ENCODE assay signal across 8 cellular contexts in the genomic region with DNA sequence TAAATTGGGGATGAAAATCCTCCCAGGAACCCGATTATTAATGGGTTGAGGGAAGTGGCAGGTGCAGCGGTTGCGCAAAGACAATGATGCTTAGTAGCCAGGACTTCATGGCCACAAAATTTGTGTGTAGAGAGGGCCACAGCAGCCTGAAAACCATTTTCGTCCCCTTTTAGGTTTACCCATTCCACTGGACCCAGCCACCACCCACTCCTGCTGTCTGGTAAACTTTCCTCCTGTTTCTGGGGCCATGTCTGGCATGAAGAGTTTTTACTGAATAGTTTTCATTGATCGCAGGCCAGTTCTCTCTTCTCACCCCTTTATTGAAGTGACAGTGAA.
DNase-seq lines count a peak whose midpoint lies in the region; ATAC-seq and TF ChIP-seq lines count a peak whose summit lies in the region.

No MANE protein-coding gene starts in this region.

- intact Hi-C loops in A673 (cut with micrococcal nuclease; ENCODE audit: unreplicated experiment), result no loop called here

- CTCF ChIA-PET in A673 (lab: Charles Lee), result interaction anchor here (1.6 kb wide), 1 partner anchor 416 kb away, joined by 5 read pairs; no protein-coding TSS in a partner anchor

- DNase-seq in A673 (ENCODE audit: low spot score) (no peak), coronary artery (ENCODE audit: low spot score) (no peak), naive B cell (no peak), iPS-NIHi11 (ENCODE audit: low spot score) (no peak)
- no peak for DNase-seq in activated CD4-positive, CD25-positive, alpha-beta regulatory T cell (lab: John Stamatoyannopoulos, UW)
- no peak for DNase-seq in stimulated activated CD4-positive, alpha-beta T cell treated with anti-CD3 and anti-CD28 coated beads, Interleukin-4, amount 100 ng/mL, for 24 hours

- H3K4me1 ChIP-seq in A673 (ENCODE audit: insufficient read depth, low read length, poor library complexity, severe bottlenecking), result no peaks in the 10 kb centered on the region

- POLR2A ChIA-PET in A673 (lab: Charles Lee; ENCODE audit: low non-redundant PET), result no interaction called here

- TF ChIP-seq CTCF in A673 (conservative IDR thresholded peaks at IDR 0.05; ENCODE audit: low read depth, low read length) (no peak), coronary artery (IDR thresholded peaks at IDR 0.05) (no peak)

- BruUV-seq in A673 (replicated peaks; lab: Mats Ljungman, UMichigan), result TSS peak; percentile 78

- H3K9me3 ChIP-seq in A673 (ENCODE audit: low read depth, low read length, poor library complexity, severe bottlenecking), result no peaks in the 10 kb centered on the region

- no peaks in the 10 kb centered on the region for H3K36me3 ChIP-seq in A673 (ENCODE audit: insufficient read depth, low read length, poor library complexity, severe bottlenecking)

- H3K27ac ChIP-seq in A673 (ENCODE audit: low read depth, low read length, poor library complexity, severe bottlenecking) (peak overlapping the region; percentile 52), coronary artery (peak overlapping the region; percentile 15 to 77)

- peak overlapping the region; percentile 67 to 89 (median 82) for H3K4me3 Mint-ChIP-seq in naive B cell

- H3K27me3 Mint-ChIP-seq in naive B cell, result peaks cover 17 to 26% (median 20%) of the 10 kb centered on the region in 3 donors

- peaks cover 0 to 13% (median 5%) of the 10 kb centered on the region in 3 donors for H3K4me1 Mint-ChIP-seq in naive B cell

- peak overlapping the region in 5 of 6 donors; percentile 77 to 94 (median 88) for H3K27ac Mint-ChIP-seq in naive B cell

- peaks cover under 1% of the 10 kb centered on the region for H3K27me3 ChIP-seq in A673 (replicated peaks; ENCODE audit: insufficient read depth, low read depth, low read length, poor library complexity)

- H3K9me3 Mint-ChIP-seq in naive B cell, result peaks cover 0 to 4% (median 0%) of the 10 kb centered on the region in 7 donors

- peaks cover 6 to 7% of the 10 kb centered on the region in 2 donors for H3K36me3 Mint-ChIP-seq in naive B cell

- H3K4me3 ChIP-seq in A673 (ENCODE audit: low read depth, low read length, poor library complexity, severe bottlenecking) (peak overlapping the region; percentile 56), coronary artery (peak overlapping the region; percentile 85)

- ATAC-seq in HG03354 (IDR thresholded peaks at IDR 0.05; ENCODE audit: poor library complexity, severe bottlenecking, unreplicated experiment) (peak; percentile 15), naive B cell (ENCODE audit: low read depth in 2 of 2) (no peak), GM19035 (IDR thresholded peaks at IDR 0.05; ENCODE audit: unreplicated experiment) (no peak)
